Comparison of ENCODE assay signal across 8 cellular contexts in the genomic region with DNA sequence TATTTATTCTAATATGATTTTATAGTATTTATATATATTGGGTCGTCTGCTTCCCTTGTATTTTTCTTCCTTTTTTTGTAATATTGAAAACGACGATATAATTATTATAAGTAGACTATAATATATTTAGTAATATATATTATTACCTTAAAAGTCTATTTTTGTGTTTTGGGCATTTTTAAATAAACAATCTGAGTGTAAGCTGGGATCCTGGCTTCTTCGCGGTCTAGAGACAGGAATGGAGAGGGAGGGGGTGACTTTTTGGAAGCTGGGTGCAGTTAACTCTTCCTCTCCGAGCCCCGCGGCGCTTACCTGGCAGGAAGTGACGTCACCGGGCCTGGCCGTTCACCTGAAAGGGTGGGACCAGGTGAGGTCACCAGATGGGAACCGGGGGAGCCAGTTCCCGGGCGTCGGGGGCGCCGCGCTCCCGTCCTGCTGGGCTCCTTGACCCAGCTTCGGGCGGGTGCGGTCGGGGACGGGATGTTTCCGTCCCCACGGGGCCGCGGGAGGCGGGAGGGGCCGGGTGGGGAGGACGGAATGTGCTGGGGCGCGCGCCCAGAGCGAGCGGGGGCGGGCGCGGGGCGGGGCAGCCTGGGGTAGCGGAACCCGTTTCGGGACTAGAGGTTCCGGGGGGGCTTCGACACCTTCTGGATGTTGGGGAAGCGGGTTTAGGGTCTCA. TPM values are rescaled to one million over a fixed set of nuclear protein-coding genes. Genes with fewer than 3 reads are reported as not detected.
A peak's percentile ranks its signal among the peaks of the same experiment; 100 is the strongest.
DNase-seq lines count a peak whose midpoint lies in the region; ATAC-seq and TF ChIP-seq lines count a peak whose summit lies in the region.

No MANE protein-coding gene starts in this region.

- H3K36me3 ChIP-seq in muscle layer of duodenum (ENCODE audit: control insufficient read depth in 1 of 2, insufficient read depth in 2 of 2, low read length in 2 of 2): peaks cover 17 to 22% of the 10 kb centered on the region in 2 donors

- H3K27ac ChIP-seq in muscle layer of duodenum (ENCODE audit: low read length): peak overlapping the region; percentile 99

- no peaks in the 10 kb centered on the region for H3K27me3 Mint-ChIP-seq in activated T-cell treated with anti-CD3 and anti-CD28 coated beads, Interleukin-2, amount 50 U/mL, for 4 hours (ENCODE audit: low read depth)
- no peaks in the 10 kb centered on the region for H3K27me3 Mint-ChIP-seq in stimulated activated memory B cell treated with anti-CD40 and anti-IgM and Interleukin-4, amounts not matched to agents 10 μg/mL and 1 μg/mL and 100 μg/mL, for 72 hours

- H3K4me3 Mint-ChIP-seq in activated T-cell treated with anti-CD3 and anti-CD28 coated beads, Interleukin-2, amount 50 U/mL, for 4 hours: peak overlapping the region; percentile 86
- H3K4me3 Mint-ChIP-seq in stimulated activated memory B cell treated with anti-CD40 and anti-IgM and Interleukin-4, amounts not matched to agents 10 μg/mL and 1 μg/mL and 100 μg/mL, for 72 hours: peak overlapping the region; percentile 98

- peak overlapping the region; percentile 88 for H3K4me3 ChIP-seq in AG09309 (ENCODE audit: control insufficient read depth, low read depth, low read length)
- peak overlapping the region; percentile 80 for H3K4me3 ChIP-seq in epithelial cell of proximal tubule (ENCODE audit: low read depth, low read length)
- H3K4me3 ChIP-seq in muscle layer of duodenum (ENCODE audit: low read depth in 1 of 2, low read length in 2 of 2): peak overlapping the region; percentile 98 to 99

- H3K4me1 ChIP-seq in muscle layer of duodenum (ENCODE audit: control insufficient read depth in 1 of 2, insufficient read depth in 2 of 2, low read length in 2 of 2): peaks cover 0 to 24% of the 10 kb centered on the region in 2 donors

- peak overlapping the region; percentile 91 for H3K27ac Mint-ChIP-seq in stimulated activated memory B cell treated with anti-CD40 and anti-IgM and Interleukin-4, amounts not matched to agents 10 μg/mL and 1 μg/mL and 100 μg/mL, for 72 hours

- TF ChIP-seq CTCF in AG09309 (IDR thresholded peaks at IDR 0.05; ENCODE audit: control insufficient read depth, insufficient read depth, low read depth, low read length, missing control alignments) (no peak), epithelial cell of proximal tubule (conservative IDR thresholded peaks at IDR 0.05; ENCODE audit: low read depth, low read length) (no peak)

- no peaks in the 10 kb centered on the region for H3K9me3 Mint-ChIP-seq in activated T-cell treated with anti-CD3 and anti-CD28 coated beads, Interleukin-2, amount 50 U/mL, for 4 hours
- H3K9me3 Mint-ChIP-seq in stimulated activated memory B cell treated with anti-CD40 and anti-IgM and Interleukin-4, amounts not matched to agents 10 μg/mL and 1 μg/mL and 100 μg/mL, for 72 hours: no peaks in the 10 kb centered on the region

- ATAC-seq in activated T-cell treated with anti-CD3 and anti-CD28 coated beads, Interleukin-2, amount 50 U/mL, for 4 hours: peak in 1 of 2 donors; percentile 4
- peak; percentile 9 for ATAC-seq in stimulated activated memory B cell treated with anti-CD40 and anti-IgM and Interleukin-4, amounts not matched to agents 10 μg/mL and 1 μg/mL and 100 μg/mL, for 72 hours
- no peak for ATAC-seq in GM18867 (IDR thresholded peaks at IDR 0.05; ENCODE audit: unreplicated experiment)

- H3K4me1 Mint-ChIP-seq in activated T-cell treated with anti-CD3 and anti-CD28 coated beads, Interleukin-2, amount 50 U/mL, for 4 hours (ENCODE audit: low read depth): peaks cover 56% of the 10 kb centered on the region
- H3K4me1 Mint-ChIP-seq in stimulated activated memory B cell treated with anti-CD40 and anti-IgM and Interleukin-4, amounts not matched to agents 10 μg/mL and 1 μg/mL and 100 μg/mL, for 72 hours: peaks cover 65% of the 10 kb centered on the region

- DNase-seq in AG09309 (ENCODE audit: low read depth): no peak
- peak; percentile 76 for DNase-seq in HCEC 1CT
- DNase-seq in NK-92 (lab: John Stamatoyannopoulos, UW; ENCODE audit: unreplicated experiment): peak; percentile 27
- DNase-seq in activated T-cell treated with anti-CD3 and anti-CD28 coated beads, Interleukin-2, amount 50 U/mL, for 4 hours: peak; percentile 82
- no peak for DNase-seq in epithelial cell of proximal tubule (ENCODE audit: low read depth)

- peaks cover 11% of the 10 kb centered on the region for H3K36me3 Mint-ChIP-seq in activated T-cell treated with anti-CD3 and anti-CD28 coated beads, Interleukin-2, amount 50 U/mL, for 4 hours (ENCODE audit: insufficient read depth)
- peaks cover 30% of the 10 kb centered on the region for H3K36me3 Mint-ChIP-seq in stimulated activated memory B cell treated with anti-CD40 and anti-IgM and Interleukin-4, amounts not matched to agents 10 μg/mL and 1 μg/mL and 100 μg/mL, for 72 hours

- H3K27me3 ChIP-seq in muscle layer of duodenum (ENCODE audit: low read depth, low read length): no peaks in the 10 kb centered on the region

- H3K9me3 ChIP-seq in muscle layer of duodenum (ENCODE audit: control insufficient read depth in 1 of 2, low read length in 2 of 2): no peaks in the 10 kb centered on the region

RNA-seq across cellular contexts. Expression of a gene that starts 2.7 kb away (rescaled TPM):
- 10 to 100 TPM; 39.5 to 50.8 (median 43.7) TPM for total RNA-seq in activated T-cell treated with anti-CD3 and anti-CD28 coated beads, Interleukin-2, amount 50 U/mL, for 4 hours
- 9.7 and 10.0 TPM in 2 replicates for total RNA-seq in epithelial cell of proximal tubule

RNA-seq across cellular contexts. Expression of a gene that starts 3.1 kb away (rescaled TPM):
- total RNA-seq in activated T-cell treated with anti-CD3 and anti-CD28 coated beads, Interleukin-2, amount 50 U/mL, for 4 hours: 10 to 100 TPM; 22.0 to 23.7 (median 22.0) TPM
- 17.7 and 22.3 TPM in 2 replicates for total RNA-seq in epithelial cell of proximal tubule

RNA-seq across cellular contexts. Expression of a gene that starts 18.2 kb away (rescaled TPM):
- total RNA-seq in activated T-cell treated with anti-CD3 and anti-CD28 coated beads, Interleukin-2, amount 50 U/mL, for 4 hours: 10 to 100 TPM; 39.5 to 43.1 (median 39.7) TPM
- total RNA-seq in epithelial cell of proximal tubule: 20.9 and 34.9 TPM in 2 replicates

RNA-seq across cellular contexts. Expression of a gene that starts 18.4 kb away (rescaled TPM):
- 10 to 100 TPM; 48.0 to 50.8 (median 50.2) TPM for total RNA-seq in activated T-cell treated with anti-CD3 and anti-CD28 coated beads, Interleukin-2, amount 50 U/mL, for 4 hours
- total RNA-seq in epithelial cell of proximal tubule: 63.4 and 72.6 TPM in 2 replicates

RNA-seq across cellular contexts. Expression of a gene that starts 26.4 kb away (rescaled TPM):
- total RNA-seq in activated T-cell treated with anti-CD3 and anti-CD28 coated beads, Interleukin-2, amount 50 U/mL, for 4 hours: 1,000 to 10,000 TPM; 3,250 to 3,505 (median 3,474) TPM
- 2,362 and 2,974 TPM in 2 replicates for total RNA-seq in epithelial cell of proximal tubule

Comparison
In these comparisons a context has a peak if more than half of its experiments do, and no peak if none do; other contexts are left out.
1. DNase-seq: peak in HCEC 1CT (single experiment), NK-92 (single experiment) and activated T-cell treated with anti-CD3 and anti-CD28 coated beads, Interleukin-2, amount 50 U/mL, for 4 hours (single experiment); none in AG09309 (single experiment) and epithelial cell of proximal tubule (single experiment).
2. Peak in every context shown above with its lines, with median percentiles within 50 percentile points of each other: H3K4me3 ChIP-seq.